1 cellular context compared by ENCODE assay signal in the genomic region with DNA sequence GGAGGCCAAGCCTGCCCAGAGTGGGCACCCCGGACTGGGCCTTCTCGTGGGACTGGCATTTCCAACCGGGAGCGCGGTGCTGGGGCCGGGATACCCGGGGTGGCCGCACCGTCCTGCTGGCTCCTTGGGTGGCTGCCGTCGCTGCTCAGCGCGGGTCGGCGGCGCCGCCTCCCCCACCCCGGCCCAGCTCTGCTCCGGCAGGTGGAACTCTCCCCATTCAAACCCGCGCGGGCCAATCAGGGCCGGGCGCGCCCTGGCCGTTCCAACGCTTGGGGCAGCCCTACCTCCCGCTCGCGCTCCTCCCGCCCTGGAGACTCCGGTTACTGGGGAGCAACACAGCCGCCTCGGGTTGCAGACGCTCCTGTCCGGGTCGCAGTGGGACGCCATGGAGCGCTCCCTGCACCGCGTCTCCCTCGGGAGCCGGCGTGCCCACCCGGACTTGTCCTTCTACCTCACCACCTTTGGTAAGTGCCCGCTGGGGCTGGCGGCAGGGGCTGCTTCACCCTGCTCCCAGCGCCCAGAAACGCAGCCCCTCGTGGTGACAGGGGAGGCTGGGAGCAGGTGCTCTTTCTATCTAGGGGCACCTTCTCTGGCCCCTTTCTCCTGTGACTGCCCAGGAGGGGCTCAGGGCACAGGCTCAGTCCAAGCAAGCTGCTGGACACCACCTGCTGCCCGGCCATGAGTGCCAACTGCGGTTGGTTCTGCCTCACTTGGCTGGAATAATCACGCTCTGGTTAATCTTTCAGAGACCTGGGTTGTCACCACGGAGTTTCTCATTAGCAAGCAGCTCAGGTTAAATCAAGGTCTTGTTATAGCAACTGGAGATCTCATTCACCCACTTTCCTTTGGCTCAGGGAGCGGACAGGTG.
TF ChIP-seq lines count a peak whose summit lies in the region.

A gene (plus strand): TSS at position 310 of the 868 bp plus-strand sequence. CDS start 76 bp downstream, at position 386.

TF ChIP-seq in HepG2, 621 proteins besides CTCF, POLR2A, EP300 and RAD21 (continued from another document and continues in another):
- TF ChIP-seq, protein P1, sequence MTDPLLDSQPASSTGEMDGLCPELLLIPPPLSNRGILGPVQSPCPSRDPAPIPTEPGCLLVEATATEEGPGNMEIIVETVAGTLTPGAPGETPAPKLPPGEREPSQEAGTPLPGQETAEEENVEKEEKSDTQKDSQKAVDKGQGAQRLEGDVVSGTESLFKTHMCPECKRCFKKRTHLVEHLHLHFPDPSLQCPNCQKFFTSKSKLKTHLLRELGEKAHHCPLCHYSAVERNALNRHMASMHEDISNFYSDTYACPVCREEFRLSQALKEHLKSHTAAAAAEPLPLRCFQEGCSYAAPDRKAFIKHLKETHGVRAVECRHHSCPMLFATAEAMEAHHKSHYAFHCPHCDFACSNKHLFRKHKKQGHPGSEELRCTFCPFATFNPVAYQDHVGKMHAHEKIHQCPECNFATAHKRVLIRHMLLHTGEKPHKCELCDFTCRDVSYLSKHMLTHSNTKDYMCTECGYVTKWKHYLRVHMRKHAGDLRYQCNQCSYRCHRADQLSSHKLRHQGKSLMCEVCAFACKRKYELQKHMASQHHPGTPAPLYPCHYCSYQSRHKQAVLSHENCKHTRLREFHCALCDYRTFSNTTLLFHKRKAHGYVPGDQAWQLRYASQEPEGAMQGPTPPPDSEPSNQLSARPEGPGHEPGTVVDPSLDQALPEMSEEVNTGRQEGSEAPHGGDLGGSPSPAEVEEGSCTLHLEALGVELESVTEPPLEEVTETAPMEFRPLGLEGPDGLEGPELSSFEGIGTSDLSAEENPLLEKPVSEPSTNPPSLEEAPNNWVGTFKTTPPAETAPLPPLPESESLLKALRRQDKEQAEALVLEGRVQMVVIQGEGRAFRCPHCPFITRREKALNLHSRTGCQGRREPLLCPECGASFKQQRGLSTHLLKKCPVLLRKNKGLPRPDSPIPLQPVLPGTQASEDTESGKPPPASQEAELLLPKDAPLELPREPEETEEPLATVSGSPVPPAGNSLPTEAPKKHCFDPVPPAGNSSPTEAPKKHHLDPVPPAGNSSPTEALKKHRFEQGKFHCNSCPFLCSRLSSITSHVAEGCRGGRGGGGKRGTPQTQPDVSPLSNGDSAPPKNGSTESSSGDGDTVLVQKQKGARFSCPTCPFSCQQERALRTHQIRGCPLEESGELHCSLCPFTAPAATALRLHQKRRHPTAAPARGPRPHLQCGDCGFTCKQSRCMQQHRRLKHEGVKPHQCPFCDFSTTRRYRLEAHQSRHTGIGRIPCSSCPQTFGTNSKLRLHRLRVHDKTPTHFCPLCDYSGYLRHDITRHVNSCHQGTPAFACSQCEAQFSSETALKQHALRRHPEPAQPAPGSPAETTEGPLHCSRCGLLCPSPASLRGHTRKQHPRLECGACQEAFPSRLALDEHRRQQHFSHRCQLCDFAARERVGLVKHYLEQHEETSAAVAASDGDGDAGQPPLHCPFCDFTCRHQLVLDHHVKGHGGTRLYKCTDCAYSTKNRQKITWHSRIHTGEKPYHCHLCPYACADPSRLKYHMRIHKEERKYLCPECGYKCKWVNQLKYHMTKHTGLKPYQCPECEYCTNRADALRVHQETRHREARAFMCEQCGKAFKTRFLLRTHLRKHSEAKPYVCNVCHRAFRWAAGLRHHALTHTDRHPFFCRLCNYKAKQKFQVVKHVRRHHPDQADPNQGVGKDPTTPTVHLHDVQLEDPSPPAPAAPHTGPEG (CRISPR knock-in tag; IDR thresholded peaks at IDR 0.05), result peak; percentile 48; the same call in 1 of the 2 replicates
- peak; percentile 83 for TF ChIP-seq ARNT2 (CRISPR knock-in tag; IDR thresholded peaks at IDR 0.05; ENCODE audit: low read depth)
- TF ChIP-seq, protein P2, sequence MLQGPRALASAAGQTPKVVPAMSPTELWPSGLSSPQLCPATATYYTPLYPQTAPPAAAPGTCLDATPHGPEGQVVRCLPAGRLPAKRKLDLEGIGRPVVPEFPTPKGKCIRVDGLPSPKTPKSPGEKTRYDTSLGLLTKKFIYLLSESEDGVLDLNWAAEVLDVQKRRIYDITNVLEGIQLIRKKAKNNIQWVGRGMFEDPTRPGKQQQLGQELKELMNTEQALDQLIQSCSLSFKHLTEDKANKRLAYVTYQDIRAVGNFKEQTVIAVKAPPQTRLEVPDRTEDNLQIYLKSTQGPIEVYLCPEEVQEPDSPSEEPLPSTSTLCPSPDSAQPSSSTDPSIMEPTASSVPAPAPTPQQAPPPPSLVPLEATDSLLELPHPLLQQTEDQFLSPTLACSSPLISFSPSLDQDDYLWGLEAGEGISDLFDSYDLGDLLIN (CRISPR knock-in tag; IDR thresholded peaks at IDR 0.05; ENCODE audit: borderline replicate concordance), result peak; percentile 38; the same call in 1 of the 2 replicates
- no peak; the same call in 1 of the 2 replicates for TF ChIP-seq ZC3H13 (CRISPR knock-in tag; IDR thresholded peaks at IDR 0.05)
- TF ChIP-seq ZNF768 (CRISPR knock-in tag; IDR thresholded peaks at IDR 0.05), result peak; percentile 30; the same call in 1 of the 2 replicates
- no peak for TF ChIP-seq MBNL3 (CRISPR knock-in tag; conservative IDR thresholded peaks at IDR 0.05)
- TF ChIP-seq ZFX (CRISPR knock-in tag; IDR thresholded peaks at IDR 0.05; ENCODE audit: low read depth), result peak; percentile 64
- TF ChIP-seq SETDB1 (CRISPR knock-in tag; IDR thresholded peaks at IDR 0.05; ENCODE audit: borderline replicate concordance), result no peak
- no peak for TF ChIP-seq IKZF4 (CRISPR knock-in tag; IDR thresholded peaks at IDR 0.05; ENCODE audit: borderline replicate concordance, low read depth, not compliant biosample characterization)
- 0 out of 2 replicates have a peak, but pooled peaks have one; percentile 8 for TF ChIP-seq ZSCAN29 (CRISPR knock-in tag; conservative IDR thresholded peaks at IDR 0.05)
- TF ChIP-seq ZSCAN25 (CRISPR knock-in tag; IDR thresholded peaks at IDR 0.05), result no peak
- TF ChIP-seq POLR2AphosphoS5 (IDR thresholded peaks at IDR 0.05; ENCODE audit: low read depth, low read length), result peak; percentile 62
- TF ChIP-seq ZNF790 (CRISPR knock-in tag; IDR thresholded peaks at IDR 0.05; ENCODE audit: borderline replicate concordance), result 0 out of 2 replicates have a peak, but pooled peaks have one; percentile 39
- no peak for TF ChIP-seq ZNF446 (CRISPR knock-in tag; IDR thresholded peaks at IDR 0.05)
- TF ChIP-seq RXRA (CRISPR knock-in tag; IDR thresholded peaks at IDR 0.05), result no peak
- 0 out of 2 replicates have a peak, but pooled peaks have one; percentile 40 for TF ChIP-seq ZNF746 (CRISPR knock-in tag; IDR thresholded peaks at IDR 0.05)
- TF ChIP-seq ZNF510 (CRISPR knock-in tag; IDR thresholded peaks at IDR 0.05; ENCODE audit: low read depth), result peak; percentile 87
- TF ChIP-seq ZNF672 (CRISPR knock-in tag; IDR thresholded peaks at IDR 0.05), result no peak
- peak; percentile 68; the same call in 1 of the 2 replicates for TF ChIP-seq ESRRA (CRISPR knock-in tag; IDR thresholded peaks at IDR 0.05; ENCODE audit: low read depth)
- peak; percentile 70 for TF ChIP-seq PHF8 (CRISPR knock-in tag; IDR thresholded peaks at IDR 0.05)
- TF ChIP-seq ZNF614 (CRISPR knock-in tag; IDR thresholded peaks at IDR 0.05; ENCODE audit: borderline replicate concordance), result peak; percentile 40; the same call in 1 of the 2 replicates
- no peak for TF ChIP-seq KLF12 (CRISPR knock-in tag; IDR thresholded peaks at IDR 0.05; ENCODE audit: borderline replicate concordance)
- TF ChIP-seq DMAP1 (CRISPR knock-in tag; IDR thresholded peaks at IDR 0.05), result peak; percentile 71; the same call in 1 of the 2 replicates
- no peak for TF ChIP-seq ZEB1 (IDR thresholded peaks at IDR 0.05; ENCODE audit: insufficient replicate concordance, low read depth)
- TF ChIP-seq CEBPG (CRISPR knock-in tag; IDR thresholded peaks at IDR 0.05), result no peak
- no peak for TF ChIP-seq NR2F1 (CRISPR knock-in tag; IDR thresholded peaks at IDR 0.05)
- no peak for TF ChIP-seq PCBP2 (optimal IDR thresholded peaks at IDR 0.05; ENCODE audit: low read depth, low read length, poor library complexity, severe bottlenecking)
- 0 out of 2 replicates have a peak, but pooled peaks have one; percentile 57 for TF ChIP-seq FOXJ3 (CRISPR knock-in tag; IDR thresholded peaks at IDR 0.05; ENCODE audit: borderline replicate concordance)
- TF ChIP-seq, protein P3, sequence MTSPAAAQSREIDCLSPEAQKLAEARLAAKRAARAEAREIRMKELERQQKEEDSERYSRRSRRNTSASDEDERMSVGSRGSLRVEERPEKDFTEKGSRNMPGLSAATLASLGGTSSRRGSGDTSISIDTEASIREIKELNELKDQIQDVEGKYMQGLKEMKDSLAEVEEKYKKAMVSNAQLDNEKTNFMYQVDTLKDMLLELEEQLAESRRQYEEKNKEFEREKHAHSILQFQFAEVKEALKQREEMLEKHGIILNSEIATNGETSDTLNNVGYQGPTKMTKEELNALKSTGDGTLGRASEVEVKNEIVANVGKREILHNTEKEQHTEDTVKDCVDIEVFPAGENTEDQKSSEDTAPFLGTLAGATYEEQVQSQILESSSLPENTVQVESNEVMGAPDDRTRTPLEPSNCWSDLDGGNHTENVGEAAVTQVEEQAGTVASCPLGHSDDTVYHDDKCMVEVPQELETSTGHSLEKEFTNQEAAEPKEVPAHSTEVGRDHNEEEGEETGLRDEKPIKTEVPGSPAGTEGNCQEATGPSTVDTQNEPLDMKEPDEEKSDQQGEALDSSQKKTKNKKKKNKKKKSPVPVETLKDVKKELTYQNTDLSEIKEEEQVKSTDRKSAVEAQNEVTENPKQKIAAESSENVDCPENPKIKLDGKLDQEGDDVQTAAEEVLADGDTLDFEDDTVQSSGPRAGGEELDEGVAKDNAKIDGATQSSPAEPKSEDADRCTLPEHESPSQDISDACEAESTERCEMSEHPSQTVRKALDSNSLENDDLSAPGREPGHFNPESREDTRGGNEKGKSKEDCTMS (CRISPR knock-in tag; conservative IDR thresholded peaks at IDR 0.05), result no peak
- no peak for TF ChIP-seq PTBP1 (IDR thresholded peaks at IDR 0.05; ENCODE audit: low read depth, low read length, poor library complexity, severe bottlenecking)
- TF ChIP-seq ZSCAN31 (CRISPR knock-in tag; IDR thresholded peaks at IDR 0.05; ENCODE audit: low read depth), result peak; percentile 40; the same call in 1 of the 2 replicates
- TF ChIP-seq ZNF251 (CRISPR knock-in tag; IDR thresholded peaks at IDR 0.05), result no peak
- TF ChIP-seq, protein P4, sequence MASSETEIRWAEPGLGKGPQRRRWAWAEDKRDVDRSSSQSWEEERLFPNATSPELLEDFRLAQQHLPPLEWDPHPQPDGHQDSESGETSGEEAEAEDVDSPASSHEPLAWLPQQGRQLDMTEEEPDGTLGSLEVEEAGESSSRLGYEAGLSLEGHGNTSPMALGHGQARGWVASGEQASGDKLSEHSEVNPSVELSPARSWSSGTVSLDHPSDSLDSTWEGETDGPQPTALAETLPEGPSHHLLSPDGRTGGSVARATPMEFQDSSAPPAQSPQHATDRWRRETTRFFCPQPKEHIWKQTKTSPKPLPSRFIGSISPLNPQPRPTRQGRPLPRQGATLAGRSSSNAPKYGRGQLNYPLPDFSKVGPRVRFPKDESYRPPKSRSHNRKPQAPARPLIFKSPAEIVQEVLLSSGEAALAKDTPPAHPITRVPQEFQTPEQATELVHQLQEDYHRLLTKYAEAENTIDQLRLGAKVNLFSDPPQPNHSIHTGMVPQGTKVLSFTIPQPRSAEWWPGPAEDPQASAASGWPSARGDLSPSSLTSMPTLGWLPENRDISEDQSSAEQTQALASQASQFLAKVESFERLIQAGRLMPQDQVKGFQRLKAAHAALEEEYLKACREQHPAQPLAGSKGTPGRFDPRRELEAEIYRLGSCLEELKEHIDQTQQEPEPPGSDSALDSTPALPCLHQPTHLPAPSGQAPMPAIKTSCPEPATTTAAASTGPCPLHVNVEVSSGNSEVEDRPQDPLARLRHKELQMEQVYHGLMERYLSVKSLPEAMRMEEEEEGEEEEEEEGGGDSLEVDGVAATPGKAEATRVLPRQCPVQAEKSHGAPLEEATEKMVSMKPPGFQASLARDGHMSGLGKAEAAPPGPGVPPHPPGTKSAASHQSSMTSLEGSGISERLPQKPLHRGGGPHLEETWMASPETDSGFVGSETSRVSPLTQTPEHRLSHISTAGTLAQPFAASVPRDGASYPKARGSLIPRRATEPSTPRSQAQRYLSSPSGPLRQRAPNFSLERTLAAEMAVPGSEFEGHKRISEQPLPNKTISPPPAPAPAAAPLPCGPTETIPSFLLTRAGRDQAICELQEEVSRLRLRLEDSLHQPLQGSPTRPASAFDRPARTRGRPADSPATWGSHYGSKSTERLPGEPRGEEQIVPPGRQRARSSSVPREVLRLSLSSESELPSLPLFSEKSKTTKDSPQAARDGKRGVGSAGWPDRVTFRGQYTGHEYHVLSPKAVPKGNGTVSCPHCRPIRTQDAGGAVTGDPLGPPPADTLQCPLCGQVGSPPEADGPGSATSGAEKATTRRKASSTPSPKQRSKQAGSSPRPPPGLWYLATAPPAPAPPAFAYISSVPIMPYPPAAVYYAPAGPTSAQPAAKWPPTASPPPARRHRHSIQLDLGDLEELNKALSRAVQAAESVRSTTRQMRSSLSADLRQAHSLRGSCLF (CRISPR knock-in tag; IDR thresholded peaks at IDR 0.05; ENCODE audit: borderline replicate concordance), result no peak
- TF ChIP-seq ZNF354B (CRISPR knock-in tag; IDR thresholded peaks at IDR 0.05), result no peak
- peak; percentile 50; the same call in 1 of the 2 replicates for TF ChIP-seq ZMYM2 (CRISPR knock-in tag; IDR thresholded peaks at IDR 0.05)
- TF ChIP-seq FOXC1 (CRISPR knock-in tag; IDR thresholded peaks at IDR 0.05; ENCODE audit: borderline replicate concordance), result peak; percentile 50; the same call in 1 of the 2 replicates
- TF ChIP-seq ZNF260 (CRISPR knock-in tag; IDR thresholded peaks at IDR 0.05; ENCODE audit: borderline replicate concordance, low read depth), result no peak
- TF ChIP-seq, protein P5, sequence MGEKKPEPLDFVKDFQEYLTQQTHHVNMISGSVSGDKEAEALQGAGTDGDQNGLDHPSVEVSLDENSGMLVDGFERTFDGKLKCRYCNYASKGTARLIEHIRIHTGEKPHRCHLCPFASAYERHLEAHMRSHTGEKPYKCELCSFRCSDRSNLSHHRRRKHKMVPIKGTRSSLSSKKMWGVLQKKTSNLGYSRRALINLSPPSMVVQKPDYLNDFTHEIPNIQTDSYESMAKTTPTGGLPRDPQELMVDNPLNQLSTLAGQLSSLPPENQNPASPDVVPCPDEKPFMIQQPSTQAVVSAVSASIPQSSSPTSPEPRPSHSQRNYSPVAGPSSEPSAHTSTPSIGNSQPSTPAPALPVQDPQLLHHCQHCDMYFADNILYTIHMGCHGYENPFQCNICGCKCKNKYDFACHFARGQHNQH (CRISPR knock-in tag; IDR thresholded peaks at IDR 0.05), result peak; percentile 28; the same call in 1 of the 2 replicates
- no peak; the same call in 1 of the 2 replicates for TF ChIP-seq STAG1 (CRISPR knock-in tag; IDR thresholded peaks at IDR 0.05)
- TF ChIP-seq MBD4 (IDR thresholded peaks at IDR 0.05; ENCODE audit: borderline replicate concordance, low read length), result no peak
- 0 out of 2 replicates have a peak, but pooled peaks have one; percentile 6 for TF ChIP-seq RARA (CRISPR knock-in tag; IDR thresholded peaks at IDR 0.05)
- TF ChIP-seq PHF20 (CRISPR knock-in tag; IDR thresholded peaks at IDR 0.05), result no peak
- no peak for TF ChIP-seq GTF3A (CRISPR knock-in tag; conservative IDR thresholded peaks at IDR 0.05)
- peak; percentile 14; the same call in 1 of the 2 replicates for TF ChIP-seq ETV5 (CRISPR knock-in tag; IDR thresholded peaks at IDR 0.05; ENCODE audit: borderline replicate concordance)
- no peak; the same call in 1 of the 2 replicates for TF ChIP-seq ZNF124 (CRISPR knock-in tag; IDR thresholded peaks at IDR 0.05)
